14 cellular contexts compared by ENCODE assay signal in the genomic region with DNA sequence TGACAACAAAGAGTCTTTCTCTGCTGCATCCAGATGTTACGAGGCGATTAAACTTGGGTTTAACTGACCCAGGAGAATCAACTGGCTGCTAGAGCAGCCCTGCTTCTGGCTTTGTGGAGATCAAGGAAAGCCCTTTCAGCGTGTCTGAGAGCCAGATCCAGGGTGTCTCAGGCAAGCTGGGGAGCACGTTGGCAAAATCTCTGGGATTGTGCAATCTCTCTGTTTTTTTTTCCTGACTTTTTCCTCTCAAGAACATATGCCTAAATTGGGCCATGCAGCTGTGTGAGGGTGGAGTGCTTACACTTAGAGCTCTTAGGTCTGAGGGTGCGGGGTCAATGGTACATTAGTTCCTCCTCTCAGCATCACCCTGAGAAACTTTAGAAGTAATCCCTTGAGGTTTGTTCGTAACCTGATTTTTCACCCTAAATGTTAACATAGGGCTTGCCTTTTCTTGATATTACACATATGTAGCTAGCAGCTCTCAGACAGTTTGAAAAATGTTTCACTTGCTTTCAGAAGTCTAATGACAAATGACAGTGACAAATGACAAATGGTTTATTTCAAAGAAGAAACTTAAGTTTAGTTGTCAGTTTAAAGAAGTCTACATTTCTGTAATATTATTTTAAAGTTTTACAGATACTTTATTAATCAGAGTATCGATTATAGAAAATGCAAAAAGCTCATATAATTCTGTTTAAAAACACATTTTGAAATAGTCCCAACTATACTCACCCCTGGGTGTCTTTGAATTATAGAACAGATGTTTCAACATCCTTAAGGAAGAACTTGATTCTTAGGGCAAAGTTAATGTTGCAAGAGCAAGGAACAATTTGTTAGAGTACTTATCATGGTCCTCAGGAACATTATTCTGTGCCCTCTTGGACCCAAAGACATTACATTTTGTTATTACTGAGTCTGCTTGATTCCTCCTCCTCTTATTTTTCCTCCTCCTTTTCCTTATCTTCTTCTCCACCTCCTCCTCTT. TPM values are rescaled to one million over a fixed set of nuclear protein-coding genes. Genes with fewer than 3 reads are reported as not detected.
DNase-seq lines count a peak whose midpoint lies in the region; ATAC-seq and TF ChIP-seq lines count a peak whose summit lies in the region.
"Had no signal": no experiment of that assay in that cellular context is flagged by ENCODE, and none has a peak within 500 bp of the region (broad histone marks: within the 10 kb centered on the region; RNA-seq: fewer than 3 reads in every experiment).

No MANE protein-coding gene starts in this region.

- BruUV-seq in A673 (replicated peaks; lab: Mats Ljungman, UMichigan) (no TSS peak), PC-3 (replicated peaks; lab: Mats Ljungman, UMichigan) (no TSS peak)

- no peaks in the 10 kb centered on the region for H3K36me3 Mint-ChIP-seq in brain
- H3K36me3 Mint-ChIP-seq in CD4-positive, alpha-beta T cell (ENCODE audit: low read depth): no peaks in the 10 kb centered on the region
- H3K36me3 Mint-ChIP-seq: activated naive CD4-positive, alpha-beta T cell treated with anti-CD3 and anti-CD28 coated beads, Interleukin-2, amount 50 U/mL, for 24 hours had no signal

- ATAC-seq in GM21786 (IDR thresholded peaks at IDR 0.05; ENCODE audit: unreplicated experiment) (peak; percentile 59), left lung (peak; percentile 70), PC-3 (no peak)
- ATAC-seq in CD4-positive, alpha-beta T cell (ENCODE audit: poor library complexity): no peak
- ATAC-seq: activated CD4-positive, alpha-beta T cell treated with anti-CD3 and anti-CD28 coated beads for 36 hours had no signal

- no peaks in the 10 kb centered on the region for H3K36me3 ChIP-seq in A673 (ENCODE audit: insufficient read depth, low read length, poor library complexity, severe bottlenecking)
- no peaks in the 10 kb centered on the region for H3K36me3 ChIP-seq in left lung
- no peaks in the 10 kb centered on the region for H3K36me3 ChIP-seq in PC-3 (ENCODE audit: low read depth, low read length)

- no peak overlapping the region for H3K4me3 ChIP-seq in A673 (ENCODE audit: low read depth, low read length, poor library complexity, severe bottlenecking)
- H3K4me3 ChIP-seq in left lung: no peak overlapping the region
- no peak overlapping the region for H3K4me3 ChIP-seq in PC-3 (ENCODE audit: low read length)

- no peaks in the 10 kb centered on the region for H3K79me2 ChIP-seq in PC-3 (ENCODE audit: low read length)

- no peaks in the 10 kb centered on the region for H3K27me3 ChIP-seq in A673 (replicated peaks; ENCODE audit: insufficient read depth, low read depth, low read length, poor library complexity)
- H3K27me3 ChIP-seq in left lung: no peaks in the 10 kb centered on the region
- H3K27me3 ChIP-seq in PC-3 (ENCODE audit: low read length): no peaks in the 10 kb centered on the region
- no peaks in the 10 kb centered on the region for H3K27me3 ChIP-seq in CD4-positive, alpha-beta T cell (ENCODE audit: control insufficient read depth, insufficient read depth, low read length)

- peak overlapping the region in 1 of 5 experiments; percentile 23 for H3K4me3 Mint-ChIP-seq in brain
- H3K4me3 Mint-ChIP-seq in CD4-positive, alpha-beta T cell: no peak overlapping the region
- H3K4me3 Mint-ChIP-seq: activated CD4-positive, alpha-beta T cell treated with anti-CD3 and anti-CD28 coated beads for 36 hours; activated naive CD4-positive, alpha-beta T cell treated with anti-CD3 and anti-CD28 coated beads, Interleukin-2, amount 50 U/mL, for 24 hours had no signal

- peaks cover 2% of the 10 kb centered on the region for H3K9me3 ChIP-seq in A673 (ENCODE audit: low read depth, low read length, poor library complexity, severe bottlenecking)
- H3K9me3 ChIP-seq in left lung: peaks cover 0 to 5% of the 10 kb centered on the region in 2 donors
- H3K9me3 ChIP-seq in PC-3 (ENCODE audit: low read length): no peaks in the 10 kb centered on the region
- H3K9me3 ChIP-seq in CD4-positive, alpha-beta T cell (ENCODE audit: control insufficient read depth, low read length): peaks cover under 1% of the 10 kb centered on the region

- no peak overlapping the region for H3K9ac ChIP-seq in PC-3 (ENCODE audit: low read length)

- no peak for TF ChIP-seq CTCF in A673 (conservative IDR thresholded peaks at IDR 0.05; ENCODE audit: low read depth, low read length)
- TF ChIP-seq CTCF in brain (conservative IDR thresholded peaks at IDR 0.05): no peak
- TF ChIP-seq CTCF in left lung (IDR thresholded peaks at IDR 0.05): no peak
- no peak for TF ChIP-seq CTCF in PC-3 (conservative IDR thresholded peaks at IDR 0.05; ENCODE audit: low read depth, low read length)
- no peak for TF ChIP-seq CTCF in CD4-positive, alpha-beta T cell (IDR thresholded peaks at IDR 0.05)

- CTCF ChIA-PET in A673 (lab: Charles Lee): interaction anchor here (1.5 kb wide), 1 partner anchor 25 kb away, joined by 4 read pairs; no protein-coding TSS in a partner anchor
- CTCF ChIA-PET in PC-3 (lab: Charles Lee): no interaction called here
- CTCF ChIA-PET in CD4-positive, alpha-beta T cell (lab: Charles Lee): no interaction called here

- H3K4me2 ChIP-seq in PC-3 (ENCODE audit: low read length): no peak overlapping the region

- H3K4me1 ChIP-seq in A673 (ENCODE audit: insufficient read depth, low read length, poor library complexity, severe bottlenecking) (peaks cover 38% of the 10 kb centered on the region), left lung (peaks cover 0 to 7% of the 10 kb centered on the region in 2 donors), PC-3 (ENCODE audit: insufficient read depth, low read length) (peaks cover 28% of the 10 kb centered on the region)

- intact Hi-C loops in A673 (cut with micrococcal nuclease; ENCODE audit: unreplicated experiment): no loop called here
- intact Hi-C loops in left lung (cut with DNase I): no loop called here
- intact Hi-C loops in PC-3 (cut with micrococcal nuclease): loop anchor here (10.0 kb wide), 1 partner anchor 477 kb away; no protein-coding TSS in a partner anchor
- intact Hi-C loops in CD4-positive, alpha-beta T cell (cut with DNase I, micrococcal nuclease): no loop called here

- H3K4me1 Mint-ChIP-seq in brain: peaks cover 31% of the 10 kb centered on the region
- peaks cover 11% of the 10 kb centered on the region for H3K4me1 Mint-ChIP-seq in CD4-positive, alpha-beta T cell (ENCODE audit: low read depth)
- H3K4me1 Mint-ChIP-seq: activated naive CD4-positive, alpha-beta T cell treated with anti-CD3 and anti-CD28 coated beads, Interleukin-2, amount 50 U/mL, for 24 hours had no signal

- POLR2A ChIA-PET in A673 (lab: Charles Lee; ENCODE audit: low non-redundant PET) (no interaction called here), PC-3 (lab: Charles Lee; ENCODE audit: unreplicated experiment) (interaction anchor here (0.6 kb wide), 1 partner anchor 12 kb away, joined by 3 read pairs; no protein-coding TSS in a partner anchor)
- POLR2A ChIA-PET in CD4-positive, alpha-beta T cell (lab: Charles Lee): no interaction called here

- DNase-seq in A673 (ENCODE audit: low spot score): peak; percentile 18
- peak in 1 of 2 donors; percentile 31 for DNase-seq in left lung
- DNase-seq in PC-3: no peak
- DNase-seq in activated T-cell treated with anti-CD3 and anti-CD28 coated beads, Interleukin-2, amount 50 U/mL, for 1 hour: no peak
- DNase-seq in CD4-positive, alpha-beta T cell: no peak
- no peak for DNase-seq in stimulated activated naive CD4-positive, alpha-beta T cell treated with Interleukin-2 at 50 U/mL for 16 hours (lab: John Stamatoyannopoulos, UW)
- DNase-seq: ACHN; activated CD4-positive, alpha-beta T cell treated with anti-CD3 and anti-CD28 coated beads for 36 hours; NCI-H1417 treated with DMSO at 0.1 percent for 48 hours; stimulated activated CD8-positive, alpha-beta memory T cell treated with anti-CD3 and anti-CD28 coated beads, Interleukin-4, amount 100 ng/mL, for 48 hours had no signal

- peaks cover 5 to 13% (median 11%) of the 10 kb centered on the region in 5 experiments for H3K9me3 Mint-ChIP-seq in brain
- H3K9me3 Mint-ChIP-seq in CD4-positive, alpha-beta T cell: no peaks in the 10 kb centered on the region

- H3F3A ChIP-seq in PC-3 (ENCODE audit: low read length, unreplicated experiment): no peaks in the 10 kb centered on the region

- no peaks in the 10 kb centered on the region for H3K27me3 Mint-ChIP-seq in brain
- H3K27me3 Mint-ChIP-seq in CD4-positive, alpha-beta T cell: no peaks in the 10 kb centered on the region
- H3K27me3 Mint-ChIP-seq: activated CD4-positive, alpha-beta T cell treated with anti-CD3 and anti-CD28 coated beads for 36 hours had no signal

- no peak overlapping the region for H2AFZ ChIP-seq in PC-3 (ENCODE audit: low read length)

- no peak overlapping the region for H3K27ac ChIP-seq in A673 (ENCODE audit: low read depth, low read length, poor library complexity, severe bottlenecking)
- H3K27ac ChIP-seq in left lung: no peak overlapping the region
- H3K27ac ChIP-seq in PC-3 (ENCODE audit: low read length): no peak overlapping the region
- H3K27ac ChIP-seq in CD4-positive, alpha-beta T cell (ENCODE audit: low read depth, low read length): no peak overlapping the region
- H3K27ac ChIP-seq: RWPE1 had no signal

- no peaks in the 10 kb centered on the region for H3K9me2 ChIP-seq in PC-3 (replicated peaks; ENCODE audit: low read length)

- peak overlapping the region in 3 of 5 experiments; percentile 12 to 87 (median 41) for H3K27ac Mint-ChIP-seq in brain
- H3K27ac Mint-ChIP-seq in CD4-positive, alpha-beta T cell: no peak overlapping the region
- H3K27ac Mint-ChIP-seq: activated CD4-positive, alpha-beta T cell treated with anti-CD3 and anti-CD28 coated beads for 36 hours; activated naive CD4-positive, alpha-beta T cell treated with anti-CD3 and anti-CD28 coated beads, Interleukin-2, amount 50 U/mL, for 24 hours had no signal

- H4K20me1 ChIP-seq in PC-3 (ENCODE audit: low read length): no peaks in the 10 kb centered on the region

RNA-seq across cellular contexts. Expression of a gene that starts 38.4 kb away (rescaled TPM):
- total RNA-seq in A673 (2021) (not detected in 2 replicates), left lung (not detected), PC-3 (2014; rRNA removed) (not detected in 2 replicates)
- polyA plus RNA-seq in brain (ENCODE audit: insufficient read depth, low read depth, low replicate concordance): not detected
- total RNA-seq in CD4-positive, alpha-beta T cell: not detected
- total RNA-seq: activated CD4-positive, alpha-beta T cell treated with anti-CD3 and anti-CD28 coated beads for 36 hours had no signal

Comparison
In these comparisons a context has a peak if more than half of its experiments do, and no peak if none do; other contexts are left out.
1. ATAC-seq: peak in GM21786 (single experiment) and left lung (single experiment); none in PC-3 (single experiment) and CD4-positive, alpha-beta T cell (single experiment).